25 cellular contexts compared by ENCODE assay signal in the genomic region with DNA sequence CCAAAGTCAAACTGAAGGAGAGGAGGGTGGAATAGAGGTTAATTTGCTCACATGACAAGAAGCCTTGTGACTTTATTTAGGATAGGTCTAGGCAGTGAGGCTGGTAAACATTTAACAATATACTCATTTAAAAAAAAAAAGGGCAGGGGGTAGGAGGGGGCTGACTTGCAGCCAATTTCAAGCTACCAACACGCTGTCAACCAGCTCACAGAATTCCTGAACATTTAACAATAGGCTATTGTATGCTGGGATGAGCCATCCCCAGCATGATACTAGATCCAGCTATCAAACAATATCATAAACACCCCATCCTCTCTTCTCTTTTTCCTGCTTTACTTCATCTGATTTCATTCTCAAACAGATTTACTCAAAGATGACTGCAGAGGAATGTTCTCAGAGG.
DNase-seq lines count a peak whose midpoint lies in the region; ATAC-seq and TF ChIP-seq lines count a peak whose summit lies in the region.
"Had no signal": no experiment of that assay in that cellular context is flagged by ENCODE, and none has a peak within 500 bp of the region (broad histone marks: within the 10 kb centered on the region; RNA-seq: fewer than 3 reads in every experiment).

No MANE protein-coding gene starts in this region.

- H3K4me3 ChIP-seq in dorsolateral prefrontal cortex = peak overlapping the region in 4 of 59 donors; percentile 5 to 28 (median 11)
- H3K4me3 ChIP-seq: BLaER1 treated with 17β-estradiol and CSF1 and Interleukin-3, amounts not matched to agents 10 nM and 100 nM; GM12878; GM23338; HAP-1; PC-9 had no signal

- TF ChIP-seq CTCF in dorsolateral prefrontal cortex (IDR thresholded peaks at IDR 0.05 in 54 of 56, conservative IDR thresholded peaks at IDR 0.05 in 2 of 56; ENCODE audit: low read depth in 1 of 56, partially characterized antibody in 56 of 56) = no peak

- DNase-seq in Ammon's horn (ENCODE audit: low spot score) (peak; percentile 81), dorsolateral prefrontal cortex (no peak), pons (ENCODE audit: low spot score) (peak; percentile 93), NCI-H748 treated with DMSO at 0.1 percent for 48 hours (lab: John Stamatoyannopoulos, UW) (no peak), posterior cingulate gyrus (no peak)
- DNase-seq: ACHN; CD4-positive, alpha-beta memory T cell; DND-41; KBM-7; MM.1S; NCI-H1048; NCI-H1417 treated with DMSO at 0.1 percent for 48 hours; NCI-H187 treated with DMSO at 0.1 percent for 48 hours; NCI-H69; PC-9; RPMI8226 had no signal

- H3K27ac ChIP-seq in dorsolateral prefrontal cortex = peak overlapping the region in 47 of 59 donors; percentile 4 to 93 (median 77)
- peak overlapping the region; percentile 71 for H3K27ac ChIP-seq in layer of hippocampus (ENCODE audit: low read depth, low read length)
- H3K27ac ChIP-seq: 22Rv1; BLaER1 treated with 17β-estradiol and CSF1 and Interleukin-3, amounts not matched to agents 10 nM and 100 nM; HL-60; PC-9 had no signal

- intact Hi-C loops in dorsolateral prefrontal cortex (cut with DNase I) (no loop called here), posterior cingulate gyrus (cut with DNase I) (no loop called here)

- ATAC-seq in HG03457 (IDR thresholded peaks at IDR 0.05; ENCODE audit: unreplicated experiment) (no peak), GM21390 (IDR thresholded peaks at IDR 0.05; ENCODE audit: unreplicated experiment) (no peak)
- ATAC-seq: GM12878, GM23338 had no signal

- H3K27me3 ChIP-seq in dorsolateral prefrontal cortex = no peaks in the 10 kb centered on the region
- H3K27me3 ChIP-seq in layer of hippocampus (ENCODE audit: control insufficient read depth, insufficient read depth, low read length) = no peaks in the 10 kb centered on the region
- H3K27me3 ChIP-seq: BLaER1 treated with 17β-estradiol and CSF1 and Interleukin-3, amounts not matched to agents 10 nM and 100 nM had no signal

Comparison
In these comparisons a context has a peak if more than half of its experiments do, and no peak if none do; other contexts are left out.
1. DNase-seq: peak in Ammon's horn (single experiment) and pons (single experiment); none in dorsolateral prefrontal cortex (0 of 10), NCI-H748 treated with DMSO at 0.1 percent for 48 hours (single experiment) and posterior cingulate gyrus (0 of 10).